Comparison of ENCODE assay signal across 8 cellular contexts in the genomic region with DNA sequence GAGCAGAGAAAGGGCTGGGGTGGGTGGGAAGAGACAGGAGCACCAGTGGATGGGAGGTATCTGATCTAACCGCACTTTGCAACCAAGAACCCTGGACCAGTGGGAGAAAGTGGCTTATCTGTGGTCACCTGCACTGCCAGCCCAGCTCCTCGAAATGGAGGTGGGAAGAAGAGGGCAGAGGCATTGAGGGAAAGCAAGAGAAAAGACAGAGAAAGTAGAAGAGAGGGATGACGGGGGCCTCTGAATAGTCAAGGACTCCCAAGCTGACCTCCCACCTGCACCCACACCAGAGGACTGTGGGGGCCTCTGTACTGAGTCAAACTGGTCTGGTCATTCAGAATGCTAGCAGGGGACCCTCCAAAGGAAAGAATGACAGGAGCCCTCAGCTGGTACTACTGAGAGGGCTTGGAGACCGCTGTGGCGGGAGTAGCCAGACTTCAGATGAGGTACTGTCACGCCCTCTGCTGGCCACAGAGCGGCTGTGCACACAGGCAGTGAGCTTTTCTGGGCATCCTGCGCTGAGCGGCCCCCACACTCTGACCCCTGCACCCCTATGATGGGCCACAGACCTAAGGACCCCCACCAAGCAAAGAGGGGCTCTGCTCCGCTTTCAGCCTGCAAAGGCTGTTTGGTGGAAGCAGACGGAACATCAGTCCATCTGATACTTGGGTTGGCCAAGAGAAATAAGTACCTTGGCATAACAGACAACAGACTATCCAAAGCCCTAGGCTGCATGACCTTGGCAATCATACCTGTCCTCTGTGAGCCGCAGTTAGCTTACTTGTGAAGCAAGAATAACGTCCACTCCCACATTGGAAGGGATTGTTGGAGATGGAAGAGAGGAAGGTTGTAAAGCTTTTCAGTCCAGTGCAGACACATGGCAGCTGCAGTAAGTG.
A peak's percentile ranks its signal among the peaks of the same experiment; 100 is the strongest.
DNase-seq lines count a peak whose midpoint lies in the region; FAIRE-seq and TF ChIP-seq lines count a peak whose summit lies in the region.

No MANE protein-coding gene starts in this region.

- H3K36me3 ChIP-seq in WERI-Rb-1 (no peaks in the 10 kb centered on the region), bronchial epithelial cell (ENCODE audit: control insufficient read depth, insufficient read depth, low read length) (no peaks in the 10 kb centered on the region), keratinocyte (ENCODE audit: control insufficient read depth in 2 of 2, extremely low read depth in 1 of 2, insufficient read depth in 2 of 2, low read length in 2 of 2) (no peaks in the 10 kb centered on the region)

- H3K27ac ChIP-seq in WERI-Rb-1 (no peak overlapping the region), keratinocyte (ENCODE audit: control insufficient read depth, insufficient read depth, low read length) (no peak overlapping the region)

- H3K4me2 ChIP-seq in keratinocyte (ENCODE audit: control insufficient read depth, extremely low read depth, insufficient read depth, low read depth, low read length) = no peak overlapping the region

- H3K9ac ChIP-seq in keratinocyte (ENCODE audit: control insufficient read depth, extremely low read depth, insufficient read depth, low read length) = no peak overlapping the region

- H4K20me1 ChIP-seq in keratinocyte (ENCODE audit: control insufficient read depth, extremely low read depth, insufficient read depth, low read length) = peaks cover 4% of the 10 kb centered on the region

- no peak overlapping the region for H2AFZ ChIP-seq in keratinocyte (ENCODE audit: control insufficient read depth, low read length)

- peak; percentile 6 for DNase-seq in NK-92 treated with Interleukin-12 subunit alpha and Interleukin-12 subunit beta, amount 100 ng/mL, for 24 hours (lab: John Stamatoyannopoulos, UW)
- DNase-seq in NK-92 (lab: John Stamatoyannopoulos, UW; ENCODE audit: unreplicated experiment) (no peak), NCI-H1436 (lab: John Stamatoyannopoulos, UW) (peak; percentile 34), WERI-Rb-1 (peak; percentile 81), bronchial epithelial cell (ENCODE audit: low read depth) (peak; percentile 35), keratinocyte (ENCODE audit: low read depth, low spot score) (no peak), GDM1 (lab: John Stamatoyannopoulos, UW) (no peak)
- DNase-seq in stimulated activated CD4-positive, alpha-beta T cell treated with anti-CD3 and anti-CD28 coated beads, Interleukin-1b, Interleukin-23, amount 100 ng/mL, for 24 hours (ENCODE audit: low read depth in 4 of 4, low spot score in 1 of 4) = peak; percentile 20 to 38 (median 33)

- no peaks in the 10 kb centered on the region for H3K9me1 ChIP-seq in keratinocyte (ENCODE audit: control insufficient read depth, extremely low read depth, insufficient read depth, low read length)

- H3K4me3 ChIP-seq in WERI-Rb-1 (ENCODE audit: low read depth, low read length) = no peak overlapping the region
- no peak overlapping the region for H3K4me3 ChIP-seq in bronchial epithelial cell (ENCODE audit: low read depth, low read length)
- H3K4me3 ChIP-seq in keratinocyte (ENCODE audit: control insufficient read depth in 2 of 3, extremely low read depth in 1 of 3, insufficient read depth in 2 of 3, low read depth in 1 of 3, low read length in 3 of 3) = no peak overlapping the region

- H3K9me3 ChIP-seq in WERI-Rb-1 (ENCODE audit: severe bottlenecking) = no peaks in the 10 kb centered on the region
- no peaks in the 10 kb centered on the region for H3K9me3 ChIP-seq in keratinocyte (ENCODE audit: control insufficient read depth, low read depth, low read length)

- dilution Hi-C loops in keratinocyte (cut with MboI; ENCODE audit: extremely low pct_ligation_motif_present, low sequenced_read_pairs) = no loop called here

- FAIRE-seq in bronchial epithelial cell (lab: Jason Lieb, UNC) (no peak), keratinocyte (lab: Jason Lieb, UNC) (peak; percentile 78)

- no peaks in the 10 kb centered on the region for H3K27me3 ChIP-seq in WERI-Rb-1 (ENCODE audit: insufficient read depth, low read depth, severe bottlenecking)
- peaks cover 13% of the 10 kb centered on the region for H3K27me3 ChIP-seq in bronchial epithelial cell (ENCODE audit: control insufficient read depth, insufficient read depth, low read length)
- peaks cover 13% of the 10 kb centered on the region for H3K27me3 ChIP-seq in keratinocyte (ENCODE audit: control insufficient read depth, extremely low read depth, insufficient read depth, low read length)

- H3K79me2 ChIP-seq in keratinocyte (ENCODE audit: control insufficient read depth, insufficient read depth, low read length) = no peaks in the 10 kb centered on the region

- TF ChIP-seq CTCF in WERI-Rb-1 (IDR thresholded peaks at IDR 0.05; ENCODE audit: low read depth, low read length) = peak; percentile 98
- peak; percentile 98 for TF ChIP-seq CTCF in bronchial epithelial cell (IDR thresholded peaks at IDR 0.05; ENCODE audit: insufficient read depth, low read length, severe bottlenecking)
- peak; percentile 96 to 97 (median 97) for TF ChIP-seq CTCF in keratinocyte (optimal IDR thresholded peaks at IDR 0.05 in 1 of 3, IDR thresholded peaks at IDR 0.05 in 1 of 3, conservative IDR thresholded peaks at IDR 0.05 in 1 of 3; ENCODE audit: extremely low read depth in 1 of 3, insufficient read depth in 2 of 3, low read length in 3 of 3)

- H3K4me1 ChIP-seq in keratinocyte (ENCODE audit: control insufficient read depth, extremely low read depth, insufficient read depth, low read length) = no peaks in the 10 kb centered on the region

Comparison
In these comparisons a context has a peak if more than half of its experiments do, and no peak if none do; other contexts are left out.
1. DNase-seq: peak in NK-92 treated with Interleukin-12 subunit alpha and Interleukin-12 subunit beta, amount 100 ng/mL, for 24 hours (single experiment), NCI-H1436 (single experiment), WERI-Rb-1 (single experiment), bronchial epithelial cell (single experiment) and stimulated activated CD4-positive, alpha-beta T cell treated with anti-CD3 and anti-CD28 coated beads, Interleukin-1b, Interleukin-23, amount 100 ng/mL, for 24 hours (4 of 4); none in NK-92 (single experiment), keratinocyte (single experiment) and GDM1 (single experiment).
2. Peak in every context shown above with its lines, with median percentiles within 50 percentile points of each other: CTCF ChIP-seq.